Comparison of ENCODE assay signal across 21 cellular contexts in genomic region chr6:165634486-165634885, GRCh38. TPM values are rescaled to one million over a fixed set of nuclear protein-coding genes. Genes with fewer than 3 reads are reported as not detected.
"Had no signal": no experiment of that assay in that cellular context is flagged by ENCODE, and none has a peak within 500 bp of the region (broad histone marks: within the 10 kb centered on the region; RNA-seq: fewer than 3 reads in every experiment).

No MANE protein-coding gene starts in this region.

- DNase-seq: colonic mucosa; dermis blood vessel endothelial cell; foreskin melanocyte; heart left ventricle; islet precursor cell; mammary epithelial cell; naive B cell; nephron progenitor cell; psoas muscle; retina; sigmoid colon; small intestine; stimulated activated CD4-positive, alpha-beta T cell treated with anti-CD3 and anti-CD28 coated beads, Interleukin-12 subunit alpha, Interleukin-12 subunit beta, amount 100 ng/mL, for 4 hours; stimulated activated naive CD4-positive, alpha-beta T cell; stomach; substantia nigra; upper lobe of left lung; uterus had no signal

- H3K36me3 ChIP-seq: colonic mucosa, heart left ventricle, sigmoid colon, stomach, thoracic aorta, upper lobe of left lung, uterus had no signal

- H3K9me3 ChIP-seq: colonic mucosa, heart left ventricle, psoas muscle, sigmoid colon, stomach, thoracic aorta, upper lobe of left lung, uterus had no signal

- FAIRE-seq: small intestine had no signal

- H3K4me3 Mint-ChIP-seq: naive B cell, nephron progenitor cell had no signal

- H3K27ac ChIP-seq: colonic mucosa, heart left ventricle, parathyroid adenoma, psoas muscle, sigmoid colon, stomach, thoracic aorta, upper lobe of left lung, uterus had no signal

- H3K4me1 ChIP-seq: colonic mucosa, parathyroid adenoma, psoas muscle, upper lobe of left lung, uterus had no signal

- H2AFZ ChIP-seq: parathyroid adenoma had no signal

- H3K27me3 ChIP-seq: colonic mucosa, heart left ventricle, stomach, upper lobe of left lung, uterus had no signal

- H3K79me2 ChIP-seq: parathyroid adenoma had no signal

- H3K4me3 ChIP-seq: colonic mucosa, heart left ventricle, psoas muscle, sigmoid colon, stomach, thoracic aorta, upper lobe of left lung, uterus had no signal

- ATAC-seq: heart left ventricle, left lobe of liver, psoas muscle had no signal

- H3K36me3 Mint-ChIP-seq: naive B cell had no signal

- H3K9me3 Mint-ChIP-seq: nephron progenitor cell had no signal

- H3K9ac ChIP-seq: parathyroid adenoma had no signal

- H3K4me1 Mint-ChIP-seq: naive B cell had no signal

RNA-seq across cellular contexts. Expression of gene PDE10A, which starts 28.6 kb away (rescaled TPM):
- total RNA-seq: mammary epithelial cell had no signal
- polyA plus RNA-seq: mammary epithelial cell had no signal
